In genomic region chr10:11551915-11552602, GRCh38 we compare ENCODE assay signal across 8 cellular contexts. TPM values are rescaled to one million over a fixed set of nuclear protein-coding genes. Genes with fewer than 3 reads are reported as not detected.
DNase-seq lines count a peak whose midpoint lies in the region; ATAC-seq and TF ChIP-seq lines count a peak whose summit lies in the region.

No MANE protein-coding gene starts in this region.

- no peak for ATAC-seq in GM21576 (IDR thresholded peaks at IDR 0.05; ENCODE audit: unreplicated experiment)

- TF ChIP-seq POLR2A in uterus (IDR thresholded peaks at IDR 0.05), result no peak

- peaks cover 22% of the 10 kb centered on the region for H3K4me1 ChIP-seq in Loucy (ENCODE audit: insufficient read depth, low read length, poor library complexity, severe bottlenecking)
- peaks cover 21% of the 10 kb centered on the region for H3K4me1 ChIP-seq in osteoblast (ENCODE audit: insufficient read depth, low read length)
- no peaks in the 10 kb centered on the region for H3K4me1 ChIP-seq in uterus

- H3K4me3 Mint-ChIP-seq in chondrocyte (ENCODE audit: unreplicated experiment), result no peak overlapping the region

- H2AFZ ChIP-seq in Loucy (ENCODE audit: low read length), result no peak overlapping the region
- H2AFZ ChIP-seq in osteoblast (ENCODE audit: low read length), result peak overlapping the region; percentile 45

- H3F3A ChIP-seq in Loucy (ENCODE audit: low read depth), result no peaks in the 10 kb centered on the region

- H3K27ac ChIP-seq in osteoblast (ENCODE audit: low read depth, low read length), result peak overlapping the region; percentile 72
- no peak overlapping the region for H3K27ac ChIP-seq in uterus

- no peak overlapping the region for H3K9ac ChIP-seq in Loucy (ENCODE audit: low read depth, low read length, poor library complexity, severe bottlenecking)

- peaks cover 26% of the 10 kb centered on the region for H3K4me1 Mint-ChIP-seq in chondrocyte (ENCODE audit: low read depth)

- H3K27me3 ChIP-seq in Loucy (ENCODE audit: insufficient read depth, low read length, poor library complexity, severe bottlenecking) (no peaks in the 10 kb centered on the region), osteoblast (ENCODE audit: insufficient read depth, low read length) (no peaks in the 10 kb centered on the region), uterus (no peaks in the 10 kb centered on the region)

- no peaks in the 10 kb centered on the region for H3K9me2 ChIP-seq in Loucy (replicated peaks; ENCODE audit: low read depth, low read length)

- H3K79me2 ChIP-seq in Loucy (ENCODE audit: insufficient read depth, low read length) (peaks cover 54% of the 10 kb centered on the region), osteoblast (ENCODE audit: insufficient read depth, low read length) (peaks cover 15% of the 10 kb centered on the region)

- TF ChIP-seq CTCF in Loucy (conservative IDR thresholded peaks at IDR 0.05; ENCODE audit: low read length) (no peak), chondrocyte (IDR thresholded peaks at IDR 0.05) (no peak), osteoblast (IDR thresholded peaks at IDR 0.05; ENCODE audit: extremely low read depth, low read depth, low read length) (no peak), uterus (IDR thresholded peaks at IDR 0.05) (no peak)

- peak; percentile 47 for DNase-seq in GM04504 (ENCODE audit: low read depth)
- DNase-seq in chondrocyte (ENCODE audit: low spot score), result no peak
- peak; percentile 77 for DNase-seq in osteoblast (ENCODE audit: insufficient read length, low spot score, missing footprints)
- no peak for DNase-seq in uterus
- no peak for DNase-seq in DMS 273 (lab: John Stamatoyannopoulos, UW; ENCODE audit: unreplicated experiment)
- no peak for DNase-seq in HuH-7.5 (ENCODE audit: low spot score)

- H3K36me3 Mint-ChIP-seq in chondrocyte (ENCODE audit: low read depth), result peaks cover 6% of the 10 kb centered on the region

- H3K4me2 ChIP-seq in Loucy (ENCODE audit: low read depth, low read length, poor library complexity, severe bottlenecking), result peak overlapping the region; percentile 22
- peak overlapping the region; percentile 80 for H3K4me2 ChIP-seq in osteoblast (ENCODE audit: insufficient read depth, low read length)

- peaks cover 10% of the 10 kb centered on the region for H4K20me1 ChIP-seq in Loucy (ENCODE audit: insufficient read depth, low read length, poor library complexity, severe bottlenecking)
- no peaks in the 10 kb centered on the region for H4K20me1 ChIP-seq in osteoblast (ENCODE audit: insufficient read depth, low read length)

- H3K9me3 ChIP-seq in Loucy (ENCODE audit: insufficient read depth, low read depth, low read length) (no peaks in the 10 kb centered on the region), osteoblast (ENCODE audit: low read depth, low read length) (no peaks in the 10 kb centered on the region), uterus (no peaks in the 10 kb centered on the region)

- H3K4me3 ChIP-seq in Loucy (ENCODE audit: low read length, poor library complexity, severe bottlenecking), result no peak overlapping the region
- H3K4me3 ChIP-seq in osteoblast (ENCODE audit: insufficient read depth, low read length), result peak overlapping the region; percentile 37
- no peak overlapping the region for H3K4me3 ChIP-seq in uterus

- H3K27me3 Mint-ChIP-seq in chondrocyte (ENCODE audit: low read depth), result no peaks in the 10 kb centered on the region

- H3K36me3 ChIP-seq in Loucy (ENCODE audit: insufficient read depth, low read length) (no peaks in the 10 kb centered on the region), osteoblast (ENCODE audit: insufficient read depth, low read length) (no peaks in the 10 kb centered on the region), uterus (no peaks in the 10 kb centered on the region)

- peak overlapping the region; percentile 89 for H3K27ac Mint-ChIP-seq in chondrocyte (ENCODE audit: unreplicated experiment)

- H3K9me3 Mint-ChIP-seq in chondrocyte (ENCODE audit: low read depth), result peaks cover 7% of the 10 kb centered on the region

- intact Hi-C loops in uterus (cut with DNase I; ENCODE audit: low total_unique reads), result no loop called here

RNA-seq across cellular contexts. Expression of gene USP6NL, which starts 59.4 kb away (rescaled TPM):
- 11.7 to 12.3 TPM (median 12.3 TPM) in 3 replicates for total RNA-seq in chondrocyte
- 13.8 and 14.1 TPM in 2 replicates for total RNA-seq in osteoblast
- 10 to 100 TPM in 3 of 4 donors, 1 to 10 TPM in 1; 3.8 to 21.9 (median 17.0) TPM for total RNA-seq in uterus

Comparison
In these comparisons a context has a peak if more than half of its experiments do, and no peak if none do; other contexts are left out.
1. DNase-seq: peak in GM04504 (single experiment) and osteoblast (single experiment); none in chondrocyte (single experiment), uterus (0 of 2), DMS 273 (single experiment) and HuH-7.5 (single experiment).